ENCODE assay signal across 1 cellular context in the genomic region with DNA sequence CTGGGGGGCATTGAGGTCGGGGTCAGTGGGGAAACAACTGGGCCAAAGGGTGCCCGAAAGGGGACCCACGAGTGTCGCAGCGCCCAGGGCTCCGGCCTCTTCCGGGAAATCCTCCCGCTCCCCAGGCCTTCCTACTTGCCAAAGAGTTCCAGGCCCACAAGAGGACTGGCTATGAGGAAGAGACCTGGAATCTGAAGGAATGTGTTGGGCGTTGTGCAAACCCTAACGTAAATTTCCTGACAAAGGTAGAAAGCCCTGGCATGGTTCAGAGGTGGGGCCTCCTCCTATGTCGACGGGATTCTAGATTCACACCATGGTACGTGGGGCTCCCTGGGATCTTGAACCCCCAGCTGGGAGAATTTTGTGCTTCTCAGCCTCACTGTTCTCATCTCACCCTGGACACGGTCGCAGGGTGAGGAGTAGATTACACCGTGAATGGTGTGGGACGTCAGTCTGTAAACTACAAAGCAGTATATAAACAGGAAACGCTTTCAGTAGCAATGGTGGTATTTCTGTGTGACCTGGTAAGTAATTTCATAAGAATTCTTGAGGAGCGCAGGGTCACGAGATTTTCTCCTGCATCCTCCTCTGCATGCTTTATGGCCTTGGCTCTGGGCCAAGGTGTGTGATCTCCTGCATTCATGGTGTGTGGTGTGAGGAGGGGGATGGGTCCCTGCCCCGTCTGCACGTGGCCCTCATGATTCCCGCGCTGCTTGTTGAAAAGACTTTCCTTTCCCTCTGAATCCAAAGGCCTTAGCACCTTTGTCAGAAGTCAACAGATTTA.
A peak's percentile ranks its signal among the peaks of the same experiment; 100 is the strongest.
TF ChIP-seq lines count a peak whose summit lies in the region.

No MANE protein-coding gene starts in this region.

TF ChIP-seq in HepG2, 621 proteins besides CTCF, POLR2A, EP300 and RAD21 (continued from another document and continues in another):
- TF ChIP-seq NFYC (CRISPR knock-in tag; IDR thresholded peaks at IDR 0.05) (no peak), POLR2AphosphoS5 (IDR thresholded peaks at IDR 0.05; ENCODE audit: low read depth, low read length) (no peak), ATF7-NPFF (CRISPR knock-in tag; IDR thresholded peaks at IDR 0.05; ENCODE audit: low read depth) (peak; percentile 2; the same call in 1 of the 2 replicates), TCF7 (IDR thresholded peaks at IDR 0.05; ENCODE audit: low read depth) (no peak), ZNF3 (CRISPR knock-in tag; IDR thresholded peaks at IDR 0.05) (no peak), ZNF891 (CRISPR knock-in tag; IDR thresholded peaks at IDR 0.05) (no peak), ZFP36L1 (CRISPR knock-in tag; IDR thresholded peaks at IDR 0.05) (0 out of 2 replicates have a peak, but pooled peaks have one; percentile 44), RARG (CRISPR knock-in tag; IDR thresholded peaks at IDR 0.05; ENCODE audit: low read depth) (no peak), YEATS4 (CRISPR knock-in tag; IDR thresholded peaks at IDR 0.05; ENCODE audit: borderline replicate concordance) (peak; percentile 60), ZNF207 (IDR thresholded peaks at IDR 0.05; ENCODE audit: borderline replicate concordance) (no peak), ZNF564 (CRISPR knock-in tag; IDR thresholded peaks at IDR 0.05) (0 out of 2 replicates have a peak, but pooled peaks have one; percentile 41), SOX13 (IDR thresholded peaks at IDR 0.05) (no peak), SOX13 (CRISPR knock-in tag; conservative IDR thresholded peaks at IDR 0.05 in 1 of 2, IDR thresholded peaks at IDR 0.05 in 1 of 2) (peak in 1 of 2 experiments; percentile 25; a peak in 1 of 4 replicates), ZFY (CRISPR knock-in tag; IDR thresholded peaks at IDR 0.05) (peak; percentile 54), CREM (IDR thresholded peaks at IDR 0.05) (peak; percentile 18; the same call in 1 of the 2 replicates), CREM (CRISPR knock-in tag; IDR thresholded peaks at IDR 0.05) (no peak), ZSCAN22 (CRISPR knock-in tag; IDR thresholded peaks at IDR 0.05) (no peak), DMAP1 (CRISPR knock-in tag; IDR thresholded peaks at IDR 0.05) (no peak), PHF8 (CRISPR knock-in tag; IDR thresholded peaks at IDR 0.05) (peak; percentile 59), SP4 (CRISPR knock-in tag; IDR thresholded peaks at IDR 0.05) (0 out of 2 replicates have a peak, but pooled peaks have one; percentile 23), ZNF331 (CRISPR knock-in tag; IDR thresholded peaks at IDR 0.05) (peak; percentile 53), EED (CRISPR knock-in tag; IDR thresholded peaks at IDR 0.05) (0 out of 2 replicates have a peak, but pooled peaks have one; percentile 29), GTF3A (CRISPR knock-in tag; conservative IDR thresholded peaks at IDR 0.05) (no peak), ATM (IDR thresholded peaks at IDR 0.05; ENCODE audit: borderline replicate concordance) (no peak), ZNF619 (CRISPR knock-in tag; IDR thresholded peaks at IDR 0.05) (no peak)
- TF ChIP-seq, protein P1, sequence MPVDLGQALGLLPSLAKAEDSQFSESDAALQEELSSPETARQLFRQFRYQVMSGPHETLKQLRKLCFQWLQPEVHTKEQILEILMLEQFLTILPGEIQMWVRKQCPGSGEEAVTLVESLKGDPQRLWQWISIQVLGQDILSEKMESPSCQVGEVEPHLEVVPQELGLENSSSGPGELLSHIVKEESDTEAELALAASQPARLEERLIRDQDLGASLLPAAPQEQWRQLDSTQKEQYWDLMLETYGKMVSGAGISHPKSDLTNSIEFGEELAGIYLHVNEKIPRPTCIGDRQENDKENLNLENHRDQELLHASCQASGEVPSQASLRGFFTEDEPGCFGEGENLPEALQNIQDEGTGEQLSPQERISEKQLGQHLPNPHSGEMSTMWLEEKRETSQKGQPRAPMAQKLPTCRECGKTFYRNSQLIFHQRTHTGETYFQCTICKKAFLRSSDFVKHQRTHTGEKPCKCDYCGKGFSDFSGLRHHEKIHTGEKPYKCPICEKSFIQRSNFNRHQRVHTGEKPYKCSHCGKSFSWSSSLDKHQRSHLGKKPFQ (CRISPR knock-in tag; IDR thresholded peaks at IDR 0.05; ENCODE audit: insufficient replicate concordance) = no peak
- TF ChIP-seq, protein P2, sequence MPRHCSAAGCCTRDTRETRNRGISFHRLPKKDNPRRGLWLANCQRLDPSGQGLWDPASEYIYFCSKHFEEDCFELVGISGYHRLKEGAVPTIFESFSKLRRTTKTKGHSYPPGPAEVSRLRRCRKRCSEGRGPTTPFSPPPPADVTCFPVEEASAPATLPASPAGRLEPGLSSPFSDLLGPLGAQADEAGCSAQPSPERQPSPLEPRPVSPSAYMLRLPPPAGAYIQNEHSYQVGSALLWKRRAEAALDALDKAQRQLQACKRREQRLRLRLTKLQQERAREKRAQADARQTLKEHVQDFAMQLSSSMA (CRISPR knock-in tag; IDR thresholded peaks at IDR 0.05) = 0 out of 2 replicates have a peak, but pooled peaks have one; percentile 48
- TF ChIP-seq, protein P3, sequence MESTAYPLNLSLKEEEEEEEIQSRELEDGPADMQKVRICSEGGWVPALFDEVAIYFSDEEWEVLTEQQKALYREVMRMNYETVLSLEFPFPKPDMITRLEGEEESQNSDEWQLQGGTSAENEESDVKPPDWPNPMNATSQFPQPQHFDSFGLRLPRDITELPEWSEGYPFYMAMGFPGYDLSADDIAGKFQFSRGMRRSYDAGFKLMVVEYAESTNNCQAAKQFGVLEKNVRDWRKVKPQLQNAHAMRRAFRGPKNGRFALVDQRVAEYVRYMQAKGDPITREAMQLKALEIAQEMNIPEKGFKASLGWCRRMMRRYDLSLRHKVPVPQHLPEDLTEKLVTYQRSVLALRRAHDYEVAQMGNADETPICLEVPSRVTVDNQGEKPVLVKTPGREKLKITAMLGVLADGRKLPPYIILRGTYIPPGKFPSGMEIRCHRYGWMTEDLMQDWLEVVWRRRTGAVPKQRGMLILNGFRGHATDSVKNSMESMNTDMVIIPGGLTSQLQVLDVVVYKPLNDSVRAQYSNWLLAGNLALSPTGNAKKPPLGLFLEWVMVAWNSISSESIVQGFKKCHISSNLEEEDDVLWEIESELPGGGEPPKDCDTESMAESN (CRISPR knock-in tag; conservative IDR thresholded peaks at IDR 0.05) = no peak
- TF ChIP-seq, protein P4, sequence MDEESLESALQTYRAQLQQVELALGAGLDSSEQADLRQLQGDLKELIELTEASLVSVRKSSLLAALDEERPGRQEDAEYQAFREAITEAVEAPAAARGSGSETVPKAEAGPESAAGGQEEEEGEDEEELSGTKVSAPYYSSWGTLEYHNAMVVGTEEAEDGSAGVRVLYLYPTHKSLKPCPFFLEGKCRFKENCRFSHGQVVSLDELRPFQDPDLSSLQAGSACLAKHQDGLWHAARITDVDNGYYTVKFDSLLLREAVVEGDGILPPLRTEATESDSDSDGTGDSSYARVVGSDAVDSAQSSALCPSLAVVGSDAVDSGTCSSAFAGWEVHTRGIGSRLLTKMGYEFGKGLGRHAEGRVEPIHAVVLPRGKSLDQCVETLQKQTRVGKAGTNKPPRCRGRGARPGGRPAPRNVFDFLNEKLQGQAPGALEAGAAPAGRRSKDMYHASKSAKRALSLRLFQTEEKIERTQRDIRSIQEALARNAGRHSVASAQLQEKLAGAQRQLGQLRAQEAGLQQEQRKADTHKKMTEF (CRISPR knock-in tag; IDR thresholded peaks at IDR 0.05) = peak; percentile 43; the same call in 1 of the 2 replicates
- TF ChIP-seq, protein P5, sequence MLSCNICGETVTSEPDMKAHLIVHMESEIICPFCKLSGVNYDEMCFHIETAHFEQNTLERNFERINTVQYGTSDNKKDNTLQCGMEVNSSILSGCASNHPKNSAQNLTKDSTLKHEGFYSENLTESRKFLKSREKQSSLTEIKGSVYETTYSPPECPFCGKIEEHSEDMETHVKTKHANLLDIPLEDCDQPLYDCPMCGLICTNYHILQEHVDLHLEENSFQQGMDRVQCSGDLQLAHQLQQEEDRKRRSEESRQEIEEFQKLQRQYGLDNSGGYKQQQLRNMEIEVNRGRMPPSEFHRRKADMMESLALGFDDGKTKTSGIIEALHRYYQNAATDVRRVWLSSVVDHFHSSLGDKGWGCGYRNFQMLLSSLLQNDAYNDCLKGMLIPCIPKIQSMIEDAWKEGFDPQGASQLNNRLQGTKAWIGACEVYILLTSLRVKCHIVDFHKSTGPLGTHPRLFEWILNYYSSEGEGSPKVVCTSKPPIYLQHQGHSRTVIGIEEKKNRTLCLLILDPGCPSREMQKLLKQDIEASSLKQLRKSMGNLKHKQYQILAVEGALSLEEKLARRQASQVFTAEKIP (CRISPR knock-in tag; IDR thresholded peaks at IDR 0.05; ENCODE audit: borderline replicate concordance) = no peak
- TF ChIP-seq, protein P6, sequence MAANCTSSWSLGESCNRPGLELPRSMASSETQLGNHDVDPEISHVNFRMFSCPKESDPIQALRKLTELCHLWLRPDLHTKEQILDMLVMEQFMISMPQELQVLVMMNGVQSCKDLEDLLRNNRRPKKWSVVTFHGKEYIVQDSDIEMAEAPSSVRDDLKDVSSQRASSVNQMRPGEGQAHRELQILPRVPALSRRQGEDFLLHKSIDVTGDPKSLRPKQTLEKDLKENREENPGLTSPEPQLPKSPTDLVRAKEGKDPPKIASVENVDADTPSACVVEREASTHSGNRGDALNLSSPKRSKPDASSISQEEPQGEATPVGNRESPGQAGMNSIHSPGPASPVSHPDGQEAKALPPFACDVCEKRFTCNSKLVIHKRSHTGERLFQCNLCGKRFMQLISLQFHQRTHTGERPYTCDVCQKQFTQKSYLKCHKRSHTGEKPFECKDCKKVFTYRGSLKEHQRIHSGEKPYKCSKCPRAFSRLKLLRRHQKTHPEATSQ (CRISPR knock-in tag; IDR thresholded peaks at IDR 0.05; ENCODE audit: borderline replicate concordance) = 0 out of 2 replicates have a peak, but pooled peaks have one; percentile 13
- TF ChIP-seq, protein P7, sequence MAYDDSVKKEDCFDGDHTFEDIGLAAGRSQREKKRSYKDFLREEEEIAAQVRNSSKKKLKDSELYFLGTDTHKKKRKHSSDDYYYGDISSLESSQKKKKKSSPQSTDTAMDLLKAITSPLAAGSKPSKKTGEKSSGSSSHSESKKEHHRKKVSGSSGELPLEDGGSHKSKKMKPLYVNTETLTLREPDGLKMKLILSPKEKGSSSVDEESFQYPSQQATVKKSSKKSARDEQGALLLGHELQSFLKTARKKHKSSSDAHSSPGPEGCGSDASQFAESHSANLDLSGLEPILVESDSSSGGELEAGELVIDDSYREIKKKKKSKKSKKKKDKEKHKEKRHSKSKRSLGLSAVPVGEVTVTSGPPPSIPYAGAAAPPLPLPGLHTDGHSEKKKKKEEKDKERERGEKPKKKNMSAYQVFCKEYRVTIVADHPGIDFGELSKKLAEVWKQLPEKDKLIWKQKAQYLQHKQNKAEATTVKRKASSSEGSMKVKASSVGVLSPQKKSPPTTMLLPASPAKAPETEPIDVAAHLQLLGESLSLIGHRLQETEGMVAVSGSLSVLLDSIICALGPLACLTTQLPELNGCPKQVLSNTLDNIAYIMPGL (CRISPR knock-in tag; IDR thresholded peaks at IDR 0.05; ENCODE audit: borderline replicate concordance in 1 of 2, low read depth in 1 of 2) = no peak
- TF ChIP-seq, protein P8, sequence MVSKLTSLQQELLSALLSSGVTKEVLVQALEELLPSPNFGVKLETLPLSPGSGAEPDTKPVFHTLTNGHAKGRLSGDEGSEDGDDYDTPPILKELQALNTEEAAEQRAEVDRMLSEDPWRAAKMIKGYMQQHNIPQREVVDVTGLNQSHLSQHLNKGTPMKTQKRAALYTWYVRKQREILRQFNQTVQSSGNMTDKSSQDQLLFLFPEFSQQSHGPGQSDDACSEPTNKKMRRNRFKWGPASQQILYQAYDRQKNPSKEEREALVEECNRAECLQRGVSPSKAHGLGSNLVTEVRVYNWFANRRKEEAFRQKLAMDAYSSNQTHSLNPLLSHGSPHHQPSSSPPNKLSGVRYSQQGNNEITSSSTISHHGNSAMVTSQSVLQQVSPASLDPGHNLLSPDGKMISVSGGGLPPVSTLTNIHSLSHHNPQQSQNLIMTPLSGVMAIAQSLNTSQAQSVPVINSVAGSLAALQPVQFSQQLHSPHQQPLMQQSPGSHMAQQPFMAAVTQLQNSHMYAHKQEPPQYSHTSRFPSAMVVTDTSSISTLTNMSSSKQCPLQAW (CRISPR knock-in tag; IDR thresholded peaks at IDR 0.05) = peak; percentile 13; the same call in 1 of the 2 replicates
- TF ChIP-seq, protein P9, sequence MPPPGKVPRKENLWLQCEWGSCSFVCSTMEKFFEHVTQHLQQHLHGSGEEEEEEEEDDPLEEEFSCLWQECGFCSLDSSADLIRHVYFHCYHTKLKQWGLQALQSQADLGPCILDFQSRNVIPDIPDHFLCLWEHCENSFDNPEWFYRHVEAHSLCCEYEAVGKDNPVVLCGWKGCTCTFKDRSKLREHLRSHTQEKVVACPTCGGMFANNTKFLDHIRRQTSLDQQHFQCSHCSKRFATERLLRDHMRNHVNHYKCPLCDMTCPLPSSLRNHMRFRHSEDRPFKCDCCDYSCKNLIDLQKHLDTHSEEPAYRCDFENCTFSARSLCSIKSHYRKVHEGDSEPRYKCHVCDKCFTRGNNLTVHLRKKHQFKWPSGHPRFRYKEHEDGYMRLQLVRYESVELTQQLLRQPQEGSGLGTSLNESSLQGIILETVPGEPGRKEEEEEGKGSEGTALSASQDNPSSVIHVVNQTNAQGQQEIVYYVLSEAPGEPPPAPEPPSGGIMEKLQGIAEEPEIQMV (CRISPR knock-in tag; IDR thresholded peaks at IDR 0.05; ENCODE audit: low read depth) = no peak
- TF ChIP-seq, protein P10, sequence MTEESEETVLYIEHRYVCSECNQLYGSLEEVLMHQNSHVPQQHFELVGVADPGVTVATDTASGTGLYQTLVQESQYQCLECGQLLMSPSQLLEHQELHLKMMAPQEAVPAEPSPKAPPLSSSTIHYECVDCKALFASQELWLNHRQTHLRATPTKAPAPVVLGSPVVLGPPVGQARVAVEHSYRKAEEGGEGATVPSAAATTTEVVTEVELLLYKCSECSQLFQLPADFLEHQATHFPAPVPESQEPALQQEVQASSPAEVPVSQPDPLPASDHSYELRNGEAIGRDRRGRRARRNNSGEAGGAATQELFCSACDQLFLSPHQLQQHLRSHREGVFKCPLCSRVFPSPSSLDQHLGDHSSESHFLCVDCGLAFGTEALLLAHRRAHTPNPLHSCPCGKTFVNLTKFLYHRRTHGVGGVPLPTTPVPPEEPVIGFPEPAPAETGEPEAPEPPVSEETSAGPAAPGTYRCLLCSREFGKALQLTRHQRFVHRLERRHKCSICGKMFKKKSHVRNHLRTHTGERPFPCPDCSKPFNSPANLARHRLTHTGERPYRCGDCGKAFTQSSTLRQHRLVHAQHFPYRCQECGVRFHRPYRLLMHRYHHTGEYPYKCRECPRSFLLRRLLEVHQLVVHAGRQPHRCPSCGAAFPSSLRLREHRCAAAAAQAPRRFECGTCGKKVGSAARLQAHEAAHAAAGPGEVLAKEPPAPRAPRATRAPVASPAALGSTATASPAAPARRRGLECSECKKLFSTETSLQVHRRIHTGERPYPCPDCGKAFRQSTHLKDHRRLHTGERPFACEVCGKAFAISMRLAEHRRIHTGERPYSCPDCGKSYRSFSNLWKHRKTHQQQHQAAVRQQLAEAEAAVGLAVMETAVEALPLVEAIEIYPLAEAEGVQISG (CRISPR knock-in tag; IDR thresholded peaks at IDR 0.05) = peak; percentile 13; the same call in 1 of the 2 replicates
